In the genomic region with DNA sequence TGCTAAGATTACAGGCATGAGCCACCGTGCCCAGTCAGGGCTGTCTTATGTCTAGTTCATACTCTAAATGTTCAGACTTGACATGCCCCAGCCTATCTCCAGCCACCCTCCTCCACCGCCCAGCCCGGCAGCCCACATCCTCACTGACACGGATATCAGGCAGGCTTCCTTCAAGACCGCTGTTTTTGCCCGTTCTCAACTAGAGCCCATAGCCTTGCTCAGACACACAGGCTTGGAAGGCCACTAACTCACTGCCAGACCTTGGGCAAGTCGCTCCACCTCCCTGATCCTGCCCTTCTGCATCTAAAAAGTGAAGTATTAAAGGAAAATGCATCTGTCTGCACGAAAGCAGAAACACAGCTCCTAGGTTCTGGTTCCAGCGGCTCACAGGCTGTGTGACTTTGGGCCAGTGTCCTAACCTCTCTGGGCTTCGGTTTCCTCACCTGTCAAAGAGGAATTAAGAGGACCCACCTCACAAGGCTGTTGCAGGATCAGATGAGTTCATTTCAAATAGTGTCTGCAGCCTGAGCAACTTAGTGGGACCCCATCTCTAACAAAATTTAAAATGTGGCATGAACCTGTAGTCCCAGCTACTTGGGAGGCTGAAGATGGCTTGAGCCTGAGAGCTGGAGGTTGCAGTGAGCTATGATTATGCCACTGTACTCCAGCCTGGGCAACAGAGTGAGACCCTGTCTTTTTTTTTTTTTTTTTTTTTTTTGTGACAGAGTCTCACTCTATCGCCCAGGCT, we compare ENCODE assay signal across 8 cellular contexts. TPM values are rescaled to one million over a fixed set of nuclear protein-coding genes. Genes with fewer than 3 reads are reported as not detected.
DNase-seq lines count a peak whose midpoint lies in the region; ATAC-seq, FAIRE-seq and TF ChIP-seq lines count a peak whose summit lies in the region.

No MANE protein-coding gene starts in this region.

- H3K4me3 Mint-ChIP-seq in T-helper 2 cell treated with Interferon-gamma antibody and Interleukin-4, amounts not matched to agents 5 μg/mL and 100 μg/mL, for 36 hours: peak overlapping the region; percentile 81
- no peak overlapping the region for H3K4me3 Mint-ChIP-seq in neural progenitor cell

- ATAC-seq in K562: peak; percentile 46; the same call in 2 of the 3 replicates
- no peak for ATAC-seq in HG02798 (IDR thresholded peaks at IDR 0.05; ENCODE audit: poor library complexity, unreplicated experiment)

- BruUV-seq in K562 (replicated peaks; lab: Mats Ljungman, UMichigan): no TSS peak

- peaks cover 35% of the 10 kb centered on the region for H3K4me1 Mint-ChIP-seq in T-helper 2 cell treated with Interferon-gamma antibody and Interleukin-4, amounts not matched to agents 5 μg/mL and 100 μg/mL, for 36 hours (ENCODE audit: low read depth)
- peaks cover 31% of the 10 kb centered on the region for H3K4me1 Mint-ChIP-seq in neural progenitor cell

- FAIRE-seq in K562 (lab: Jason Lieb, UNC): no peak

- TF ChIP-seq RAD21 in K562 (CRISPR knock-in tag; conservative IDR thresholded peaks at IDR 0.05 in 1 of 2, IDR thresholded peaks at IDR 0.05 in 1 of 2): no peak

- TF ChIP-seq POLR2A in K562 (conservative IDR thresholded peaks at IDR 0.05): no peak

- in situ Hi-C loops in GM13977 (cut with MboI; ENCODE audit: low pct_unique_long_range_greater_than_20kb, low sequenced_read_pairs, unreplicated experiment) (no loop called here), K562 (cut with MboI) (no loop called here)

- TF ChIP-seq EP300 in K562 (IDR thresholded peaks at IDR 0.05; ENCODE audit: low read length): no peak

- H3K27ac ChIP-seq in K562 (ENCODE audit: extremely low read depth, low read depth, low read length): 0 out of 3 replicates have a peak overlapping the region, but pooled peaks have one; percentile 41
- no peak overlapping the region for H3K27ac ChIP-seq in neural progenitor cell

- no peaks in the 10 kb centered on the region for H3K9me3 Mint-ChIP-seq in T-helper 2 cell treated with Interferon-gamma antibody and Interleukin-4, amounts not matched to agents 5 μg/mL and 100 μg/mL, for 36 hours
- H3K9me3 Mint-ChIP-seq in neural progenitor cell: no peaks in the 10 kb centered on the region

- no peak for TF ChIP-seq CTCF in GM13977 (IDR thresholded peaks at IDR 0.05; ENCODE audit: extremely low read depth, insufficient read depth, missing control alignments)
- TF ChIP-seq CTCF in K562 (IDR thresholded peaks at IDR 0.05 in 2 of 3, conservative IDR thresholded peaks at IDR 0.05 in 1 of 3; ENCODE audit: insufficient read depth in 2 of 3, low read depth in 1 of 3, low read length in 3 of 3): no peak
- no peak for TF ChIP-seq CTCF in neural progenitor cell (IDR thresholded peaks at IDR 0.05)

- H3K9ac ChIP-seq in K562 (ENCODE audit: insufficient read depth in 1 of 2, low read depth in 2 of 2, low read length in 2 of 2) (peak overlapping the region in 1 of 2 experiments; percentile 82; a peak in 2 of 4 replicates), neural progenitor cell (no peak overlapping the region)

- intact Hi-C loops in K562 (cut with micrococcal nuclease): no loop called here

- peak overlapping the region; percentile 95 for H3K27ac Mint-ChIP-seq in T-helper 2 cell treated with Interferon-gamma antibody and Interleukin-4, amounts not matched to agents 5 μg/mL and 100 μg/mL, for 36 hours
- H3K27ac Mint-ChIP-seq in neural progenitor cell: peak overlapping the region; percentile 59

- peaks cover 20% of the 10 kb centered on the region for H3F3A ChIP-seq in neural progenitor cell (ENCODE audit: low read depth)

- H3K27me3 Mint-ChIP-seq in T-helper 2 cell treated with Interferon-gamma antibody and Interleukin-4, amounts not matched to agents 5 μg/mL and 100 μg/mL, for 36 hours (ENCODE audit: low read depth): peaks cover 2% of the 10 kb centered on the region
- H3K27me3 Mint-ChIP-seq in neural progenitor cell (ENCODE audit: insufficient read depth, low read depth): peaks cover 6% of the 10 kb centered on the region

- H3K36me3 ChIP-seq in K562 (ENCODE audit: control insufficient read depth, insufficient read depth, low read length): no peaks in the 10 kb centered on the region
- H3K36me3 ChIP-seq in neural progenitor cell: no peaks in the 10 kb centered on the region

- H3K4me1 ChIP-seq in K562 (replicated peaks in 1 of 2; ENCODE audit: control insufficient read depth in 2 of 2, insufficient read depth in 2 of 2, low read length in 2 of 2): peaks cover 10 to 15% of the 10 kb centered on the region in 2 experiments
- H3K4me1 ChIP-seq in neural progenitor cell: peaks cover 25% of the 10 kb centered on the region

- H3K36me3 Mint-ChIP-seq in T-helper 2 cell treated with Interferon-gamma antibody and Interleukin-4, amounts not matched to agents 5 μg/mL and 100 μg/mL, for 36 hours (ENCODE audit: low read depth): peaks cover 3% of the 10 kb centered on the region
- H3K36me3 Mint-ChIP-seq in neural progenitor cell: no peaks in the 10 kb centered on the region

- H4K20me1 ChIP-seq in K562 (replicated peaks; ENCODE audit: control insufficient read depth, insufficient read depth, low read length) (no peaks in the 10 kb centered on the region), neural progenitor cell (ENCODE audit: low read depth) (no peaks in the 10 kb centered on the region)

- H3K27me3 ChIP-seq in K562 (ENCODE audit: control insufficient read depth in 2 of 2, insufficient read depth in 2 of 2, low read length in 2 of 2) (no peaks in the 10 kb centered on the region), neural progenitor cell (no peaks in the 10 kb centered on the region)

- H3K4me3 ChIP-seq in K562 (no peak overlapping the region), neural progenitor cell (no peak overlapping the region)

- CTCF ChIA-PET in K562 (lab: Yijun Ruan, JAX; ENCODE audit: low intra/inter-chr PET ratio): no interaction called here

- no peaks in the 10 kb centered on the region for H3K9me1 ChIP-seq in K562 (ENCODE audit: control insufficient read depth, insufficient read depth, low read length)

- no peaks in the 10 kb centered on the region for H3K79me2 ChIP-seq in K562 (ENCODE audit: control insufficient read depth, insufficient read depth, low read length)
- no peaks in the 10 kb centered on the region for H3K79me2 ChIP-seq in neural progenitor cell (ENCODE audit: low read depth)

- H3K4me2 ChIP-seq in K562 (ENCODE audit: insufficient read depth, low read length) (peak overlapping the region; percentile 35; the same call in 1 of the 2 replicates), neural progenitor cell (no peak overlapping the region)

- POLR2A ChIA-PET in K562 (lab: Yijun Ruan, JAX): no interaction called here

- DNase-seq in GM13977 (ENCODE audit: low spot score) (peak; percentile 25), K562 (ENCODE audit: extremely low read depth in 1 of 4, low spot score in 3 of 4) (peak in 2 of 4 experiments; percentile 6 to 16), neural progenitor cell (ENCODE audit: low spot score) (no peak), HT-29 (ENCODE audit: low spot score) (no peak), NCI-H510A (lab: John Stamatoyannopoulos, UW) (no peak)
- DNase-seq in T-helper 2 cell treated with Interferon-gamma antibody and Interleukin-4, amounts not matched to agents 5 μg/mL and 100 μg/mL, for 36 hours (ENCODE audit: low spot score): peak; percentile 41
- no peak for DNase-seq in effector CD8-positive, alpha-beta T cell (lab: John Stamatoyannopoulos, UW)

- H2AFZ ChIP-seq in K562 (ENCODE audit: low read depth, low read length): peak overlapping the region; percentile 79
- no peak overlapping the region for H2AFZ ChIP-seq in neural progenitor cell (replicated peaks)

- H3K9me3 ChIP-seq in K562 (replicated peaks; ENCODE audit: control insufficient read depth, insufficient read depth, low read depth, low read length) (no peaks in the 10 kb centered on the region), neural progenitor cell (ENCODE audit: low read depth) (no peaks in the 10 kb centered on the region)

- 28% methylated on average over 9 of the region's 11 CpGs for WGBS in K562 (ENCODE audit: insufficient coverage, low coverage, missing lambda C conversion rate)

RNA-seq across cellular contexts. Expression of a gene that starts 14.5 kb away (rescaled TPM):
- total RNA-seq in K562 (2011; cell fraction: chromatin; rRNA removed; ENCODE audit: low replicate concordance): 5.9 and 13.8 TPM in 2 replicates
- total RNA-seq in K562 (2011; cell fraction: nucleolus; rRNA removed): 7.5 and 9.3 TPM in 2 replicates
- 6.3 and 10.6 TPM in 2 replicates for total RNA-seq in K562 (2011; cell fraction: nucleoplasm; rRNA removed)
- total RNA-seq in K562 (2014; rRNA removed) (3.8 and 5.2 TPM in 2 replicates), K562 (2014; rRNA removed; fragmentation: Illumina TruSeq; extraction: Trizol) (1.1 and 1.4 TPM in 2 replicates), K562 (2015; rRNA removed; fragmentation: Illumina TruSeq; extraction: Trizol) (2.0 and 2.8 TPM in 2 replicates), K562 (2021) (3.7 and 3.8 TPM in 2 replicates), neural progenitor cell (ENCODE audit: low replicate concordance) (34.1 and 76.0 TPM in 2 replicates)
- polyA plus RNA-seq in K562 (2011; rRNA removed) (4.4 and 7.4 TPM in 2 replicates), K562 (2014; fragmentation: Illumina TruSeq; extraction: Trizol) (1.3 and 3.1 TPM in 2 replicates), K562 (2014; fragmentation: Nextera tagmentation; extraction: Ambion mirVana) (under 1 TPM in 1 of 2 experiments, not detected in 1; 0.14 TPM), K562 (2014; rRNA removed) (4.3 and 5.6 TPM in 2 replicates)
- polyA plus RNA-seq in K562 (2011; cell fraction: cytosol; rRNA removed): 9.3 and 12.9 TPM in 2 replicates
- polyA plus RNA-seq in K562 (2011; cell fraction: nucleus; rRNA removed): 9.5 and 10.7 TPM in 2 replicates
- polyA plus RNA-seq in K562 (2012): 1.4 and 6.1 TPM in 2 replicates
- polyA minus RNA-seq in K562 (2011; rRNA and poly(A)+ RNA removed): 3.0 and 5.3 TPM in 2 replicates
- polyA minus RNA-seq in K562 (2011; cell fraction: cytosol; rRNA and poly(A)+ RNA removed): 3.1 and 5.9 TPM in 2 replicates
- polyA minus RNA-seq in K562 (2011; cell fraction: nucleus; rRNA and poly(A)+ RNA removed): 2.7 and 4.4 TPM in 2 replicates
- not detected in 2 replicates for total RNA-seq in HT-29 (2014; rRNA removed; shearing (Covaris generic))

RNA-seq across cellular contexts. Expression of a gene that starts 45.3 kb away (rescaled TPM):
- total RNA-seq in K562 (2011; cell fraction: chromatin; rRNA removed; ENCODE audit: low replicate concordance): 2.3 TPM in 1 of 2 replicates, not detected in the other
- total RNA-seq in K562 (2011; cell fraction: nucleolus; rRNA removed): 0.67 TPM in 1 of 2 replicates, not detected in the other
- total RNA-seq in K562 (2011; cell fraction: nucleoplasm; rRNA removed): 0.44 and 1.3 TPM in 2 replicates
- total RNA-seq in K562 (2014; rRNA removed) (under 0.01 TPM in 1 of 2 replicates, not detected in the other), K562 (2014; rRNA removed; fragmentation: Illumina TruSeq; extraction: Trizol) (not detected in 2 replicates), K562 (2015; rRNA removed; fragmentation: Illumina TruSeq; extraction: Trizol) (not detected in 2 replicates), K562 (2021) (0.04 and 0.29 TPM in 2 replicates), neural progenitor cell (ENCODE audit: low replicate concordance) (23.0 and 33.0 TPM in 2 replicates)
- polyA plus RNA-seq in K562 (2011; rRNA removed) (0.08 and 0.11 TPM in 2 replicates), K562 (2014; fragmentation: Illumina TruSeq; extraction: Trizol) (not detected in 2 replicates), K562 (2014; fragmentation: Nextera tagmentation; extraction: Ambion mirVana) (under 1 TPM in 1 of 2 experiments, not detected in 1; 0.01 TPM), K562 (2014; rRNA removed) (0.01 and 0.03 TPM in 2 replicates)
- polyA plus RNA-seq in K562 (2011; cell fraction: cytosol; rRNA removed): 0.04 and 0.06 TPM in 2 replicates
- polyA plus RNA-seq in K562 (2011; cell fraction: nucleus; rRNA removed): 0.13 and 0.54 TPM in 2 replicates
- 0.01 and 0.08 TPM in 2 replicates for polyA plus RNA-seq in K562 (2012)
- not detected in 2 replicates for polyA minus RNA-seq in K562 (2011; rRNA and poly(A)+ RNA removed)
- polyA minus RNA-seq in K562 (2011; cell fraction: cytosol; rRNA and poly(A)+ RNA removed): not detected in 2 replicates
- polyA minus RNA-seq in K562 (2011; cell fraction: nucleus; rRNA and poly(A)+ RNA removed): 0.33 and 0.54 TPM in 2 replicates
- not detected in 2 replicates for total RNA-seq in HT-29 (2014; rRNA removed; shearing (Covaris generic))

Comparison
In these comparisons a context has a peak if more than half of its experiments do, and no peak if none do; other contexts are left out.
1. DNase-seq: peak in GM13977 (single experiment) and T-helper 2 cell treated with Interferon-gamma antibody and Interleukin-4, amounts not matched to agents 5 μg/mL and 100 μg/mL, for 36 hours (single experiment); none in neural progenitor cell (single experiment), effector CD8-positive, alpha-beta T cell (single experiment), HT-29 (single experiment) and NCI-H510A (single experiment).